In genomic region chr17:64739316-64740058, GRCh38 we compare ENCODE assay signal across 11 cellular contexts.
A peak's percentile ranks its signal among the peaks of the same experiment; 100 is the strongest.
DNase-seq lines count a peak whose midpoint lies in the region; ATAC-seq and TF ChIP-seq lines count a peak whose summit lies in the region.
"Had no signal": no experiment of that assay in that cellular context is flagged by ENCODE, and none has a peak within 500 bp of the region (broad histone marks: within the 10 kb centered on the region; RNA-seq: fewer than 3 reads in every experiment).

No MANE protein-coding gene starts in this region.

- peaks cover 21 to 38% of the 10 kb centered on the region in 2 donors for H3K4me1 ChIP-seq in thoracic aorta (ENCODE audit: control insufficient read depth in 1 of 2, low read depth in 2 of 2)

- H3K4me1 Mint-ChIP-seq in activated CD8-positive, alpha-beta T cell treated with anti-CD3 and anti-CD28 coated beads for 36 hours (ENCODE audit: low read depth), result peaks cover 23% of the 10 kb centered on the region
- H3K4me1 Mint-ChIP-seq in activated CD8-positive, alpha-beta T cell treated with anti-CD3 and anti-CD28 coated beads, Interleukin-2, amount 10 ng/mL, durations not matched to agents 7 days and 5 days (ENCODE audit: low read depth), result peaks cover 32% of the 10 kb centered on the region
- peaks cover 31% of the 10 kb centered on the region for H3K4me1 Mint-ChIP-seq in brain

- H3K36me3 ChIP-seq in thoracic aorta, result no peaks in the 10 kb centered on the region

- peak overlapping the region; percentile 0 to 82 for H3K27ac ChIP-seq in thoracic aorta

- H3K27me3 ChIP-seq in thoracic aorta (replicated peaks; ENCODE audit: insufficient read depth), result no peaks in the 10 kb centered on the region

- TF ChIP-seq CTCF in activated CD8-positive, alpha-beta T cell treated with anti-CD3 and anti-CD28 coated beads for 36 hours (IDR thresholded peaks at IDR 0.05), result no peak
- TF ChIP-seq CTCF in brain (conservative IDR thresholded peaks at IDR 0.05) (no peak), thoracic aorta (IDR thresholded peaks at IDR 0.05) (no peak)

- H3K4me3 Mint-ChIP-seq in activated CD8-positive, alpha-beta T cell treated with anti-CD3 and anti-CD28 coated beads for 36 hours, result no peak overlapping the region
- H3K4me3 Mint-ChIP-seq in activated CD8-positive, alpha-beta T cell treated with anti-CD3 and anti-CD28 coated beads, Interleukin-2, amount 10 ng/mL, durations not matched to agents 7 days and 5 days, result no peak overlapping the region
- H3K4me3 Mint-ChIP-seq in brain, result peak overlapping the region in 1 of 5 experiments; percentile 18
- H3K4me3 Mint-ChIP-seq: natural killer cell treated with Interleukin-12 subunit alpha and Interleukin-12 subunit beta and Interleukin-15 and Interleukin-18, amount 100 ng/mL, for 72 hours had no signal

- ATAC-seq in activated CD8-positive, alpha-beta T cell treated with anti-CD3 and anti-CD28 coated beads for 36 hours, result peak; percentile 75
- ATAC-seq in activated CD8-positive, alpha-beta T cell treated with anti-CD3 and anti-CD28 coated beads, Interleukin-2, amount 10 ng/mL, durations not matched to agents 7 days and 5 days, result no peak
- ATAC-seq in thoracic aorta (ENCODE audit: insufficient number of reproducible peaks, low FRiP score, low read depth) (no peak), HG02759 (IDR thresholded peaks at IDR 0.05; ENCODE audit: unreplicated experiment) (no peak)
- ATAC-seq: natural killer cell treated with Interleukin-12 subunit alpha and Interleukin-12 subunit beta and Interleukin-15 and Interleukin-18, amount 100 ng/mL, for 72 hours had no signal

- no peaks in the 10 kb centered on the region for H3K9me3 ChIP-seq in thoracic aorta

- no peaks in the 10 kb centered on the region for H3K36me3 Mint-ChIP-seq in activated CD8-positive, alpha-beta T cell treated with anti-CD3 and anti-CD28 coated beads for 36 hours (ENCODE audit: low read depth)
- no peaks in the 10 kb centered on the region for H3K36me3 Mint-ChIP-seq in activated CD8-positive, alpha-beta T cell treated with anti-CD3 and anti-CD28 coated beads, Interleukin-2, amount 10 ng/mL, durations not matched to agents 7 days and 5 days (ENCODE audit: low read depth)
- H3K36me3 Mint-ChIP-seq in brain, result no peaks in the 10 kb centered on the region
- H3K36me3 Mint-ChIP-seq: natural killer cell treated with Interleukin-12 subunit alpha and Interleukin-12 subunit beta and Interleukin-15 and Interleukin-18, amount 100 ng/mL, for 72 hours had no signal

- H3K4me3 ChIP-seq in thoracic aorta, result no peak overlapping the region

- POLR2A ChIA-PET in activated CD8-positive, alpha-beta T cell treated with anti-CD3 and anti-CD28 coated beads for 36 hours (lab: Charles Lee), result no interaction called here
- POLR2A ChIA-PET in activated CD8-positive, alpha-beta T cell treated with anti-CD3 and anti-CD28 coated beads, Interleukin-2, amount 10 ng/mL, durations not matched to agents 7 days and 5 days (lab: Charles Lee), result interaction anchor here (0.8 kb wide), 1 partner anchor 233 kb away, joined by 3 read pairs; the partner anchor contains the start of genes CEP95 and DDX5

- H3K27ac Mint-ChIP-seq in activated CD8-positive, alpha-beta T cell treated with anti-CD3 and anti-CD28 coated beads for 36 hours, result no peak overlapping the region
- no peak overlapping the region for H3K27ac Mint-ChIP-seq in activated CD8-positive, alpha-beta T cell treated with anti-CD3 and anti-CD28 coated beads, Interleukin-2, amount 10 ng/mL, durations not matched to agents 7 days and 5 days
- H3K27ac Mint-ChIP-seq in brain, result peak overlapping the region; percentile 58 to 90 (median 71)
- H3K27ac Mint-ChIP-seq: natural killer cell treated with Interleukin-12 subunit alpha and Interleukin-12 subunit beta and Interleukin-15 and Interleukin-18, amount 100 ng/mL, for 72 hours had no signal

- intact Hi-C loops in activated CD8-positive, alpha-beta T cell treated with anti-CD3 and anti-CD28 coated beads for 36 hours (cut with micrococcal nuclease), result no loop called here

- H3K9me3 Mint-ChIP-seq in activated CD8-positive, alpha-beta T cell treated with anti-CD3 and anti-CD28 coated beads for 36 hours, result no peaks in the 10 kb centered on the region
- H3K9me3 Mint-ChIP-seq in activated CD8-positive, alpha-beta T cell treated with anti-CD3 and anti-CD28 coated beads, Interleukin-2, amount 10 ng/mL, durations not matched to agents 7 days and 5 days (ENCODE audit: insufficient read depth), result no peaks in the 10 kb centered on the region
- no peaks in the 10 kb centered on the region for H3K9me3 Mint-ChIP-seq in brain
- H3K9me3 Mint-ChIP-seq: natural killer cell treated with Interleukin-12 subunit alpha and Interleukin-12 subunit beta and Interleukin-15 and Interleukin-18, amount 100 ng/mL, for 72 hours had no signal

- peak; percentile 49 for DNase-seq in activated CD8-positive, alpha-beta T cell treated with anti-CD3 and anti-CD28 coated beads for 36 hours
- DNase-seq in activated CD8-positive, alpha-beta T cell treated with anti-CD3 and anti-CD28 coated beads, Interleukin-2, amount 10 ng/mL, durations not matched to agents 7 days and 5 days, result no peak
- peak; percentile 66 for DNase-seq in iris pigment epithelial cell (ENCODE audit: low read depth)
- DNase-seq in thoracic aorta (ENCODE audit: low spot score), result no peak
- DNase-seq in foreskin melanocyte, result no peak
- no peak for DNase-seq in NCI-H69 (lab: John Stamatoyannopoulos, UW)
- DNase-seq: activated CD4-positive, alpha-beta T cell treated with anti-CD3 and anti-CD28 coated beads, Interleukin-2, amount 50 U/mL, for 4 hours; NCI-H1694 had no signal

- CTCF ChIA-PET in activated CD8-positive, alpha-beta T cell treated with anti-CD3 and anti-CD28 coated beads for 36 hours (lab: Charles Lee), result interaction anchor here (0.7 to 7.3 kb wide), 9 partner anchors 12 to 320 kb away, joined by 3 to 51 read pairs (median 4); no protein-coding TSS in a partner anchor
- CTCF ChIA-PET in activated CD8-positive, alpha-beta T cell treated with anti-CD3 and anti-CD28 coated beads, Interleukin-2, amount 10 ng/mL, durations not matched to agents 7 days and 5 days (lab: Charles Lee), result interaction anchor here (1.0 to 1.5 kb wide), 8 partner anchors 12 to 318 kb away, joined by 3 to 7 read pairs (median 3); partner anchors contain the start of genes CEP95 and LRRC37A3

- no peaks in the 10 kb centered on the region for H3K27me3 Mint-ChIP-seq in activated CD8-positive, alpha-beta T cell treated with anti-CD3 and anti-CD28 coated beads for 36 hours
- H3K27me3 Mint-ChIP-seq in activated CD8-positive, alpha-beta T cell treated with anti-CD3 and anti-CD28 coated beads, Interleukin-2, amount 10 ng/mL, durations not matched to agents 7 days and 5 days (ENCODE audit: low read depth), result no peaks in the 10 kb centered on the region
- no peaks in the 10 kb centered on the region for H3K27me3 Mint-ChIP-seq in brain
- H3K27me3 Mint-ChIP-seq: natural killer cell treated with Interleukin-12 subunit alpha and Interleukin-12 subunit beta and Interleukin-15 and Interleukin-18, amount 100 ng/mL, for 72 hours had no signal

Comparison
In these comparisons a context has a peak if more than half of its experiments do, and no peak if none do; other contexts are left out.
1. DNase-seq: peak in activated CD8-positive, alpha-beta T cell treated with anti-CD3 and anti-CD28 coated beads for 36 hours (single experiment) and iris pigment epithelial cell (single experiment); none in activated CD8-positive, alpha-beta T cell treated with anti-CD3 and anti-CD28 coated beads, Interleukin-2, amount 10 ng/mL, durations not matched to agents 7 days and 5 days (single experiment), thoracic aorta (single experiment), foreskin melanocyte (single experiment) and NCI-H69 (single experiment).
2. H3K27ac Mint-ChIP-seq: peak in brain (5 of 5); none in activated CD8-positive, alpha-beta T cell treated with anti-CD3 and anti-CD28 coated beads for 36 hours (single experiment) and activated CD8-positive, alpha-beta T cell treated with anti-CD3 and anti-CD28 coated beads, Interleukin-2, amount 10 ng/mL, durations not matched to agents 7 days and 5 days (single experiment).